18 cellular contexts compared by ENCODE assay signal in genomic region chr9:87550253-87550954, GRCh38. TPM values are rescaled to one million over a fixed set of nuclear protein-coding genes. Genes with fewer than 3 reads are reported as not detected.
A peak's percentile ranks its signal among the peaks of the same experiment; 100 is the strongest.
DNase-seq lines count a peak whose midpoint lies in the region; ATAC-seq and TF ChIP-seq lines count a peak whose summit lies in the region.
"Had no signal": no experiment of that assay in that cellular context is flagged by ENCODE, and none has a peak within 500 bp of the region (broad histone marks: within the 10 kb centered on the region; RNA-seq: fewer than 3 reads in every experiment).

No MANE protein-coding gene starts in this region.

- DNase-seq in left lobe of liver (ENCODE audit: low spot score): no peak
- no peak for DNase-seq in activated naive CD4-positive, alpha-beta T cell treated with Interleukin-2 at 50 U/mL for 16 hours
- no peak for DNase-seq in activated gamma-delta T cell (lab: John Stamatoyannopoulos, UW)
- DNase-seq in SKM-1 treated with dmso at 0.1 percent for 144 hours (lab: John Stamatoyannopoulos, UW; ENCODE audit: unreplicated experiment): no peak
- DNase-seq in mammary epithelial cell: no peak
- DNase-seq: GOT3, IMR-90, KG1, MG63, NCI-H2029 treated with DMSO at 0.1 percent for 48 hours, NCI-H446 treated with DMSO at 0.1 percent for 48 hours, NCI-H526 treated with DMSO at 0.1 percent for 48 hours, SHP77 had no signal

- CTCF ChIA-PET in HEK293 (lab: Yijun Ruan, JAX) (no interaction called here), mammary epithelial cell (lab: Charles Lee; ENCODE audit: low non-redundant PET) (no interaction called here)

- H3K9me3 ChIP-seq in HEK293 (ENCODE audit: control insufficient read depth, insufficient read depth, low read depth, low read length) (no peaks in the 10 kb centered on the region), mammary epithelial cell (replicated peaks; ENCODE audit: insufficient read depth, low read length) (no peaks in the 10 kb centered on the region)
- H3K9me3 ChIP-seq: HAP-1, MG63 had no signal

- H3K36me3 ChIP-seq in HEK293 (ENCODE audit: control insufficient read depth in 2 of 2, insufficient read depth in 1 of 2, low read length in 2 of 2): no peaks in the 10 kb centered on the region
- no peaks in the 10 kb centered on the region for H3K36me3 ChIP-seq in rectal smooth muscle tissue (ENCODE audit: control insufficient read depth, insufficient read depth, low read length)
- no peaks in the 10 kb centered on the region for H3K36me3 ChIP-seq in mammary epithelial cell (ENCODE audit: insufficient read depth, low read length)
- H3K36me3 ChIP-seq: HAP-1 had no signal

- TF ChIP-seq CTCF in HEK293 (tag by site-specific recombination; IDR thresholded peaks at IDR 0.05) (no peak), mammary epithelial cell (conservative IDR thresholded peaks at IDR 0.05 in 1 of 2, IDR thresholded peaks at IDR 0.05 in 1 of 2; ENCODE audit: extremely low read depth in 1 of 2, insufficient read depth in 1 of 2, low read depth in 1 of 2, low read length in 2 of 2) (no peak)

- intact Hi-C loops in mammary epithelial cell (cut with micrococcal nuclease): no loop called here

- H3K4me1 ChIP-seq in HEK293 (ENCODE audit: control insufficient read depth, insufficient read depth, low read length) (no peaks in the 10 kb centered on the region), rectal smooth muscle tissue (ENCODE audit: control insufficient read depth, insufficient read depth, low read length) (peaks cover 23% of the 10 kb centered on the region), mammary epithelial cell (ENCODE audit: insufficient read depth, low read length) (peaks cover 10% of the 10 kb centered on the region)
- H3K4me1 ChIP-seq: HAP-1 had no signal

- WGBS in mammary epithelial cell (ENCODE audit: low coverage, missing lambda C conversion rate): 94% methylated on average over 4 of the region's 5 CpGs

- H3K9ac ChIP-seq in rectal smooth muscle tissue (ENCODE audit: low read length): no peak overlapping the region
- no peak overlapping the region for H3K9ac ChIP-seq in mammary epithelial cell (ENCODE audit: insufficient read depth, low read length)

- ATAC-seq in left lobe of liver: peak; percentile 47
- ATAC-seq: Panc1 had no signal

- H4K20me1 ChIP-seq in mammary epithelial cell (ENCODE audit: insufficient read depth, low read length): no peaks in the 10 kb centered on the region

- dilution Hi-C loops in mammary epithelial cell (cut with HindIII; ENCODE audit: low sequenced_read_pairs): no loop called here

- no peak overlapping the region for H3K4me2 ChIP-seq in mammary epithelial cell (ENCODE audit: insufficient read depth, low read depth, low read length)

- H3K27ac ChIP-seq in HEK293 (ENCODE audit: extremely low read depth, low read depth, low read length) (no peak overlapping the region), rectal smooth muscle tissue (ENCODE audit: low read depth, low read length) (peak overlapping the region; percentile 64), mammary epithelial cell (ENCODE audit: insufficient read depth, low read depth, low read length) (no peak overlapping the region)
- H3K27ac ChIP-seq: RWPE1 had no signal

- POLR2A ChIA-PET in HEK293 (lab: Yijun Ruan, JAX): no interaction called here

- H3K27me3 ChIP-seq in rectal smooth muscle tissue (ENCODE audit: control insufficient read depth, insufficient read depth, low read length): no peaks in the 10 kb centered on the region
- H3K27me3 ChIP-seq in mammary epithelial cell (ENCODE audit: insufficient read depth, low read length): no peaks in the 10 kb centered on the region
- H3K27me3 ChIP-seq: MG63 had no signal

- no peaks in the 10 kb centered on the region for H3K79me2 ChIP-seq in mammary epithelial cell (ENCODE audit: insufficient read depth, low read length)

- H2AFZ ChIP-seq in mammary epithelial cell (ENCODE audit: low read depth, low read length): no peak overlapping the region

- H3K4me3 ChIP-seq in HEK293 (ENCODE audit: low read depth, low read length) (no peak overlapping the region), rectal smooth muscle tissue (ENCODE audit: low read length) (no peak overlapping the region), mammary epithelial cell (replicated peaks in 1 of 3; ENCODE audit: insufficient read depth in 1 of 3, low read depth in 2 of 3, low read length in 3 of 3) (no peak overlapping the region)
- H3K4me3 ChIP-seq: HAP-1, MG63 had no signal

- in situ Hi-C loops in mammary epithelial cell (cut with MboI; ENCODE audit: low sequenced_read_pairs in 2 of 2): no loop called here

- no TSS peak for BruUV-seq in mammary epithelial cell (replicated peaks; lab: Mats Ljungman, UMichigan)

TF ChIP-seq in HEK293, 187 proteins besides CTCF, POLR2A, EP300 and RAD21:
- no peak for TF ChIP-seq FEZF1 (tag by site-specific recombination; IDR thresholded peaks at IDR 0.05)
- TF ChIP-seq PRDM10 (tag by site-specific recombination; IDR thresholded peaks at IDR 0.05): 0 out of 2 replicates have a peak, but pooled peaks have one; percentile 16
- TF ChIP-seq ZNF391 (tag by site-specific recombination; IDR thresholded peaks at IDR 0.05; ENCODE audit: borderline replicate concordance, low read depth): no peak

RNA-seq across cellular contexts. Expression of gene DAPK1, which starts 52.7 kb away (rescaled TPM):
- total RNA-seq in left lobe of liver (58.0 TPM), mammary epithelial cell (10 to 100 TPM; 17.1 to 33.3 TPM)
- polyA plus RNA-seq in mammary epithelial cell: 3.7 TPM
- polyA minus RNA-seq in mammary epithelial cell: 18.0 TPM
